8 cellular contexts compared by ENCODE assay signal in genomic region chr9:69174645-69175487, GRCh38. TPM values are rescaled to one million over a fixed set of nuclear protein-coding genes. Genes with fewer than 3 reads are reported as not detected.
DNase-seq lines count a peak whose midpoint lies in the region; ATAC-seq and TF ChIP-seq lines count a peak whose summit lies in the region.

No MANE protein-coding gene starts in this region.

- H3K27me3 ChIP-seq in BE2C, result no peaks in the 10 kb centered on the region
- no peaks in the 10 kb centered on the region for H3K27me3 ChIP-seq in adrenal gland
- H3K27me3 ChIP-seq in right atrium auricular region, result no peaks in the 10 kb centered on the region
- no peaks in the 10 kb centered on the region for H3K27me3 ChIP-seq in Caco-2 (replicated peaks; ENCODE audit: control insufficient read depth, insufficient read depth, low read length)

- peaks cover 6% of the 10 kb centered on the region for H3K36me3 Mint-ChIP-seq in Caco-2 (ENCODE audit: insufficient read depth, unreplicated experiment)

- TF ChIP-seq CTCF in BE2C (IDR thresholded peaks at IDR 0.05; ENCODE audit: low read depth, low read length) (no peak), adrenal gland (IDR thresholded peaks at IDR 0.05) (no peak), right atrium auricular region (IDR thresholded peaks at IDR 0.05) (no peak), Caco-2 (IDR thresholded peaks at IDR 0.05; ENCODE audit: insufficient read depth in 1 of 2, low read depth in 1 of 2, low read length in 1 of 2, severe bottlenecking in 1 of 2, unreplicated experiment in 1 of 2) (no peak)

- CTCF ChIA-PET in Caco-2 (lab: Charles Lee), result no interaction called here

- H3K27ac Mint-ChIP-seq in Caco-2 (ENCODE audit: unreplicated experiment), result no peak overlapping the region

- H3K27me3 Mint-ChIP-seq in Caco-2 (ENCODE audit: insufficient read depth, unreplicated experiment), result no peaks in the 10 kb centered on the region

- peak; percentile 43 for DNase-seq in BE2C
- peak; percentile 36 for DNase-seq in NCI-H69 (lab: John Stamatoyannopoulos, UW)
- DNase-seq in adrenal gland, result peak; percentile 32 to 83 (median 68)
- peak; percentile 75 for DNase-seq in right atrium auricular region (ENCODE audit: low spot score)
- DNase-seq in renal cortical epithelial cell (ENCODE audit: low read depth), result peak; percentile 96
- no peak for DNase-seq in Caco-2

- H3K4me3 ChIP-seq in BE2C (ENCODE audit: low read depth, low read length) (peak overlapping the region; percentile 82), adrenal gland (peak overlapping the region in 3 of 4 donors; percentile 41 to 66 (median 59)), right atrium auricular region (peak overlapping the region; percentile 72 to 74), Caco-2 (ENCODE audit: low read depth, low read length) (no peak overlapping the region)

- BruUV-seq in Caco-2 (replicated peaks; lab: Mats Ljungman, UMichigan), result no TSS peak

- H3K36me3 ChIP-seq in BE2C, result no peaks in the 10 kb centered on the region; the same call in 1 of the 2 replicates
- no peaks in the 10 kb centered on the region for H3K36me3 ChIP-seq in adrenal gland (replicated peaks in 1 of 2)
- H3K36me3 ChIP-seq in right atrium auricular region, result no peaks in the 10 kb centered on the region
- H3K36me3 ChIP-seq in Caco-2 (ENCODE audit: control insufficient read depth, insufficient read depth, low read length), result no peaks in the 10 kb centered on the region

- H3K4me3 Mint-ChIP-seq in Caco-2 (ENCODE audit: unreplicated experiment), result no peak overlapping the region

- H3K27ac ChIP-seq in adrenal gland (peak overlapping the region in 3 of 5 donors; percentile 68 to 87 (median 86)), right atrium auricular region (peak overlapping the region; percentile 91)

- H3K9me3 Mint-ChIP-seq in Caco-2 (ENCODE audit: unreplicated experiment), result no peaks in the 10 kb centered on the region

- peaks cover 3% of the 10 kb centered on the region for H3K4me1 ChIP-seq in BE2C
- H3K4me1 ChIP-seq in adrenal gland (replicated peaks in 1 of 2), result peaks cover 6 to 37% of the 10 kb centered on the region in 2 donors
- H3K4me1 ChIP-seq in right atrium auricular region, result peaks cover 0 to 43% of the 10 kb centered on the region in 2 donors
- no peaks in the 10 kb centered on the region for H3K4me1 ChIP-seq in Caco-2

- WGBS in adrenal gland, 4 donors, result 6 to 10% (median 8%) methylated on average over 13 to 19 of the region's 19 CpGs

- peak in 1 of 2 donors; percentile 24 for TF ChIP-seq POLR2A in adrenal gland (IDR thresholded peaks at IDR 0.05)

- H3K9me3 ChIP-seq in BE2C, result no peaks in the 10 kb centered on the region
- H3K9me3 ChIP-seq in adrenal gland (replicated peaks in 1 of 3), result no peaks in the 10 kb centered on the region
- no peaks in the 10 kb centered on the region for H3K9me3 ChIP-seq in right atrium auricular region
- H3K9me3 ChIP-seq in Caco-2, result no peaks in the 10 kb centered on the region

- POLR2A ChIA-PET in Caco-2 (lab: Charles Lee), result no interaction called here

- ATAC-seq in GM18858 (IDR thresholded peaks at IDR 0.05; ENCODE audit: unreplicated experiment) (peak; percentile 43), HG02970 (IDR thresholded peaks at IDR 0.05; ENCODE audit: low FRiP score, unreplicated experiment) (peak; percentile 45)

- peaks cover 19% of the 10 kb centered on the region for H3K4me1 Mint-ChIP-seq in Caco-2 (ENCODE audit: low read depth, unreplicated experiment)

- intact Hi-C loops in adrenal gland (cut with DNase I), result no loop called here
- intact Hi-C loops in Caco-2 (cut with micrococcal nuclease; ENCODE audit: unreplicated experiment), result no loop called here

RNA-seq across cellular contexts. Expression of gene TJP2, which starts 0.8 kb away (rescaled TPM):
- 10.1 TPM for polyA plus RNA-seq in BE2C (2012; ENCODE audit: insufficient read depth, insufficient read length, low read depth)
- total RNA-seq in adrenal gland, result 100 to 1,000 TPM in 1 of 8 donors, 10 to 100 TPM in 7; 16.8 to 108 (median 48.5) TPM
- 10 to 100 TPM; 22.1 to 26.4 (median 23.2) TPM for polyA plus RNA-seq in adrenal gland
- total RNA-seq in right atrium auricular region, result 10 to 100 TPM; 46.3 to 51.7 TPM
- 152 and 405 TPM in 2 replicates for total RNA-seq in renal cortical epithelial cell
- total RNA-seq in Caco-2 (2022), result 35.8 and 36.7 TPM in 2 replicates

Comparison
In these comparisons a context has a peak if more than half of its experiments do, and no peak if none do; other contexts are left out.
1. DNase-seq: peak in BE2C (single experiment), NCI-H69 (single experiment), adrenal gland (7 of 7), right atrium auricular region (single experiment) and renal cortical epithelial cell (single experiment); none in Caco-2 (0 of 2).